Comparison of ENCODE assay signal across 11 cellular contexts in the genomic region with DNA sequence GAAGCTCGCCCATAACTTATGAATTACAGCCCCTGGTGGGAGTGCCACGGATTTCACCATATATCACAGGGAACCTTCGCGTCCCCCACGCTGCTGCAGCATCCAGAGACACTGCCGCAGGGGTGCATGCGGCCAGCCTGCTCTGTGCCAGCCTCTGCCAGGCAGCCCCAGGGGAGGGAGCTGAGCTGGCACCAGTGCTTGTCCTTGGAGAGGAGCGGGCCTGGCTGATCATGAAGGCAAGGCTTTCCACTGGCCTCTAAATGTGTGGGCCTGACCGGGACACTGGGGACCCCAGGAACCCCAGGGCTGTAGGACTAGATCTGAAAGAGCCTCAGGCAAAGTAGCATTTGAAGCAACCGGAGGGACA.
DNase-seq lines count a peak whose midpoint lies in the region; ATAC-seq and TF ChIP-seq lines count a peak whose summit lies in the region.
"Had no signal": no experiment of that assay in that cellular context is flagged by ENCODE, and none has a peak within 500 bp of the region (broad histone marks: within the 10 kb centered on the region; RNA-seq: fewer than 3 reads in every experiment).

No MANE protein-coding gene starts in this region.

- H3K4me1 ChIP-seq in BE2C = peaks cover 13% of the 10 kb centered on the region

- peak; percentile 73 for ATAC-seq in Right ventricle myocardium superior (ENCODE audit: poor library complexity)
- ATAC-seq in GM19397 (IDR thresholded peaks at IDR 0.05; ENCODE audit: unreplicated experiment) = no peak
- ATAC-seq in HG02840 (IDR thresholded peaks at IDR 0.05; ENCODE audit: low FRiP score, unreplicated experiment) = no peak
- ATAC-seq in HG02588 (IDR thresholded peaks at IDR 0.05; ENCODE audit: unreplicated experiment) = no peak

- H3K9me3 ChIP-seq in BE2C = no peaks in the 10 kb centered on the region

- intact Hi-C loops in Right ventricle myocardium superior (cut with DNase I) = no loop called here

- no peaks in the 10 kb centered on the region for H3K36me3 ChIP-seq in BE2C

- no peaks in the 10 kb centered on the region for H3K27me3 ChIP-seq in BE2C

- H3K27ac ChIP-seq in VCaP = peak overlapping the region; percentile 88

- DNase-seq in BE2C = peak; percentile 39
- peak; percentile 58 for DNase-seq in Right ventricle myocardium superior
- DNase-seq in nucleus accumbens (lab: John Stamatoyannopoulos, UW) = peak in 46 of 56 donors; percentile 9 to 78 (median 44)
- no peak for DNase-seq in stimulated activated naive CD4-positive, alpha-beta T cell treated with Interleukin-2 at 50 U/mL for 16 hours (lab: John Stamatoyannopoulos, UW)
- DNase-seq: activated CD4-positive, CD25-positive, alpha-beta regulatory T cell; activated naive CD8-positive, alpha-beta T cell treated with anti-CD3 and anti-CD28 coated beads for 36 hours; naive thymus-derived CD4-positive, alpha-beta T cell had no signal

- H3K4me3 ChIP-seq in BE2C (ENCODE audit: low read depth, low read length) = no peak overlapping the region

- TF ChIP-seq CTCF in BE2C (IDR thresholded peaks at IDR 0.05; ENCODE audit: low read depth, low read length) (no peak), VCaP (conservative IDR thresholded peaks at IDR 0.05) (no peak)
